ENCODE assay signal across 13 cellular contexts in the genomic region with DNA sequence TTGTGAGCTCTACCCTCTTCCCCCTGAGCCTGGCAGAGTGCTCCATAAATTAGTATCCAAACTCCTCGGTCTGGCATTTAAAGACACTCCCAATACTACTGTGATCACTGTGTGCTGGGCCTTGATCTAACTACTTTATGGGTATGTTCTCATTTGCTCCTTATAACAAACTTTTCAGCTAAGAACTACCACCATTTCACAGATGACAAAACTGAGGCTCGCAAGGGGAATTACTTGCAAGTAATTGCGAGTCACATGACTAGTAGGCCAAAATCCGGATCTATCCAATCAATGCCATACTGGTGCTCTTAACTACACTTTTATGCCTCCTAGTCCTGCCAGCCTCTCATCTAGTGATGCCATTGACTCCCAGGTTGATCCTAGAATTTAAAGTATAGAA. TPM values are rescaled to one million over a fixed set of nuclear protein-coding genes. Genes with fewer than 3 reads are reported as not detected.
DNase-seq lines count a peak whose midpoint lies in the region; ATAC-seq lines count a peak whose summit lies in the region.
"Had no signal": no experiment of that assay in that cellular context is flagged by ENCODE, and none has a peak within 500 bp of the region (broad histone marks: within the 10 kb centered on the region; RNA-seq: fewer than 3 reads in every experiment).

No MANE protein-coding gene starts in this region.

- POLR2A ChIA-PET in naive thymus-derived CD4-positive, alpha-beta T cell (lab: Charles Lee), result no interaction called here

- H3K9me3 Mint-ChIP-seq in activated T-cell treated with anti-CD3 and anti-CD28 coated beads, Interleukin-2, amount 50 U/mL, for 72 hours, result no peaks in the 10 kb centered on the region
- no peaks in the 10 kb centered on the region for H3K9me3 Mint-ChIP-seq in CD4-positive, CD25-positive, alpha-beta regulatory T cell
- H3K9me3 Mint-ChIP-seq in activated T-helper 17 cell treated with anti-CD3 and anti-CD28 coated beads, Interleukin-2, amount 50 U/mL, for 72 hours, result no peaks in the 10 kb centered on the region
- no peaks in the 10 kb centered on the region for H3K9me3 Mint-ChIP-seq in naive thymus-derived CD4-positive, alpha-beta T cell
- no peaks in the 10 kb centered on the region for H3K9me3 Mint-ChIP-seq in immature natural killer cell

- CTCF ChIA-PET in naive thymus-derived CD4-positive, alpha-beta T cell (lab: Charles Lee), result no interaction called here

- DNase-seq in activated T-cell treated with anti-CD3 and anti-CD28 coated beads, Interleukin-2, amount 50 U/mL, for 72 hours, result no peak
- no peak for DNase-seq in activated T-cell treated with anti-CD3 and anti-CD28 coated beads, Interleukin-2, amount 50 U/mL, for 48 hours
- no peak for DNase-seq in CD4-positive, CD25-positive, alpha-beta regulatory T cell
- no peak for DNase-seq in naive thymus-derived CD4-positive, alpha-beta T cell
- DNase-seq in NCI-H2081 treated with DMSO at 0.1 percent for 48 hours (lab: John Stamatoyannopoulos, UW) (no peak), immature natural killer cell (no peak)
- DNase-seq: 8988T, AML-193, DMS79 had no signal

- H3K27ac Mint-ChIP-seq in activated T-cell treated with anti-CD3 and anti-CD28 coated beads, Interleukin-2, amount 50 U/mL, for 72 hours, result peak overlapping the region; percentile 14
- peak overlapping the region in 2 of 3 donors; percentile 1 to 8 for H3K27ac Mint-ChIP-seq in CD4-positive, CD25-positive, alpha-beta regulatory T cell
- peak overlapping the region; percentile 7 for H3K27ac Mint-ChIP-seq in activated T-helper 17 cell treated with anti-CD3 and anti-CD28 coated beads, Interleukin-2, amount 50 U/mL, for 72 hours
- H3K27ac Mint-ChIP-seq in naive thymus-derived CD4-positive, alpha-beta T cell, result peak overlapping the region in 5 of 9 donors; percentile 0 to 73 (median 63)
- peak overlapping the region in 2 of 6 donors; percentile 19 to 56 for H3K27ac Mint-ChIP-seq in immature natural killer cell

- peaks cover 9 to 10% of the 10 kb centered on the region in 2 donors for H3K36me3 Mint-ChIP-seq in activated T-cell treated with anti-CD3 and anti-CD28 coated beads, Interleukin-2, amount 50 U/mL, for 72 hours (ENCODE audit: insufficient read depth in 2 of 2)
- peaks cover 26% of the 10 kb centered on the region for H3K36me3 Mint-ChIP-seq in CD4-positive, CD25-positive, alpha-beta regulatory T cell
- H3K36me3 Mint-ChIP-seq in activated T-helper 17 cell treated with anti-CD3 and anti-CD28 coated beads, Interleukin-2, amount 50 U/mL, for 72 hours (ENCODE audit: low read depth), result peaks cover 50% of the 10 kb centered on the region
- peaks cover 10 to 34% (median 23%) of the 10 kb centered on the region in 5 donors for H3K36me3 Mint-ChIP-seq in naive thymus-derived CD4-positive, alpha-beta T cell
- H3K36me3 Mint-ChIP-seq in immature natural killer cell, result peaks cover 16 to 25% (median 18%) of the 10 kb centered on the region in 3 donors

- H3K9me3 ChIP-seq in CD4-positive, CD25-positive, alpha-beta regulatory T cell (ENCODE audit: control insufficient read depth in 2 of 2, low read length in 2 of 2), result no peaks in the 10 kb centered on the region
- no peaks in the 10 kb centered on the region for H3K9me3 ChIP-seq in naive thymus-derived CD4-positive, alpha-beta T cell (ENCODE audit: control insufficient read depth in 2 of 3, low read length in 3 of 3)
- H3K9me3 ChIP-seq: BLaER1 had no signal

- H3K36me3 ChIP-seq in CD4-positive, CD25-positive, alpha-beta regulatory T cell (ENCODE audit: control insufficient read depth, insufficient read depth, low read length), result peaks cover 21% of the 10 kb centered on the region
- H3K36me3 ChIP-seq in naive thymus-derived CD4-positive, alpha-beta T cell (ENCODE audit: control insufficient read depth in 2 of 3, insufficient read depth in 3 of 3, low read length in 3 of 3), result peaks cover 4 to 44% (median 8%) of the 10 kb centered on the region in 3 experiments

- peaks cover 5% of the 10 kb centered on the region for H3K4me1 Mint-ChIP-seq in activated T-cell treated with anti-CD3 and anti-CD28 coated beads, Interleukin-2, amount 50 U/mL, for 72 hours (ENCODE audit: low read depth)
- peaks cover 16 to 46% (median 22%) of the 10 kb centered on the region in 4 donors for H3K4me1 Mint-ChIP-seq in CD4-positive, CD25-positive, alpha-beta regulatory T cell
- peaks cover 14% of the 10 kb centered on the region for H3K4me1 Mint-ChIP-seq in activated T-helper 17 cell treated with anti-CD3 and anti-CD28 coated beads, Interleukin-2, amount 50 U/mL, for 72 hours
- peaks cover 12 to 42% (median 29%) of the 10 kb centered on the region in 7 donors for H3K4me1 Mint-ChIP-seq in naive thymus-derived CD4-positive, alpha-beta T cell
- peaks cover 20 to 37% of the 10 kb centered on the region in 2 donors for H3K4me1 Mint-ChIP-seq in immature natural killer cell

- H3K4me3 ChIP-seq in CD4-positive, CD25-positive, alpha-beta regulatory T cell (ENCODE audit: low read depth, low read length), result no peak overlapping the region
- H3K4me3 ChIP-seq in naive thymus-derived CD4-positive, alpha-beta T cell (ENCODE audit: low read length), result no peak overlapping the region
- H3K4me3 ChIP-seq: BLaER1, GM23248 had no signal

- H3K27ac ChIP-seq in CD4-positive, CD25-positive, alpha-beta regulatory T cell (ENCODE audit: insufficient read depth, low read length, poor library complexity, severe bottlenecking), result no peak overlapping the region
- H3K27ac ChIP-seq in naive thymus-derived CD4-positive, alpha-beta T cell (ENCODE audit: low read depth, low read length), result no peak overlapping the region
- H3K27ac ChIP-seq: BLaER1, GM23248 had no signal

- peaks cover 11% of the 10 kb centered on the region for H3K4me1 ChIP-seq in CD4-positive, CD25-positive, alpha-beta regulatory T cell (ENCODE audit: control insufficient read depth, insufficient read depth, low read length, poor library complexity, severe bottlenecking)
- H3K4me1 ChIP-seq in naive thymus-derived CD4-positive, alpha-beta T cell (ENCODE audit: control insufficient read depth in 2 of 2, insufficient read depth in 2 of 2, low read length in 2 of 2), result peaks cover 4 to 7% of the 10 kb centered on the region in 2 donors

- no peak for ATAC-seq in activated T-cell treated with anti-CD3 and anti-CD28 coated beads, Interleukin-2, amount 50 U/mL, for 72 hours (replicated peaks in 1 of 2)
- no peak for ATAC-seq in CD4-positive, CD25-positive, alpha-beta regulatory T cell (ENCODE audit: low read depth in 2 of 2)
- ATAC-seq in activated T-helper 17 cell treated with anti-CD3 and anti-CD28 coated beads, Interleukin-2, amount 50 U/mL, for 72 hours (replicated peaks), result no peak
- ATAC-seq in naive thymus-derived CD4-positive, alpha-beta T cell, result no peak
- ATAC-seq: HCT116 had no signal

- no peak overlapping the region for H3K4me3 Mint-ChIP-seq in activated T-cell treated with anti-CD3 and anti-CD28 coated beads, Interleukin-2, amount 50 U/mL, for 72 hours
- no peak overlapping the region for H3K4me3 Mint-ChIP-seq in CD4-positive, CD25-positive, alpha-beta regulatory T cell
- H3K4me3 Mint-ChIP-seq in activated T-helper 17 cell treated with anti-CD3 and anti-CD28 coated beads, Interleukin-2, amount 50 U/mL, for 72 hours, result no peak overlapping the region
- no peak overlapping the region for H3K4me3 Mint-ChIP-seq in naive thymus-derived CD4-positive, alpha-beta T cell
- H3K4me3 Mint-ChIP-seq in immature natural killer cell, result no peak overlapping the region

- intact Hi-C loops in naive thymus-derived CD4-positive, alpha-beta T cell (cut with micrococcal nuclease), result loop anchor here (5.0 kb wide), 2 partner anchors 278 to 283 kb away; a partner anchor contains a TSS

- no peaks in the 10 kb centered on the region for H3K27me3 Mint-ChIP-seq in activated T-cell treated with anti-CD3 and anti-CD28 coated beads, Interleukin-2, amount 50 U/mL, for 72 hours (ENCODE audit: low read depth)
- H3K27me3 Mint-ChIP-seq in CD4-positive, CD25-positive, alpha-beta regulatory T cell, result no peaks in the 10 kb centered on the region
- H3K27me3 Mint-ChIP-seq in activated T-helper 17 cell treated with anti-CD3 and anti-CD28 coated beads, Interleukin-2, amount 50 U/mL, for 72 hours, result no peaks in the 10 kb centered on the region
- H3K27me3 Mint-ChIP-seq in naive thymus-derived CD4-positive, alpha-beta T cell, result no peaks in the 10 kb centered on the region
- peaks cover 0 to 2% (median 0%) of the 10 kb centered on the region in 3 donors for H3K27me3 Mint-ChIP-seq in immature natural killer cell (ENCODE audit: low read depth in 3 of 3)

- H3K27me3 ChIP-seq in CD4-positive, CD25-positive, alpha-beta regulatory T cell (ENCODE audit: control insufficient read depth, insufficient read depth, low read length), result no peaks in the 10 kb centered on the region
- no peaks in the 10 kb centered on the region for H3K27me3 ChIP-seq in naive thymus-derived CD4-positive, alpha-beta T cell (ENCODE audit: control insufficient read depth in 2 of 2, insufficient read depth in 2 of 2, low read length in 2 of 2)
- H3K27me3 ChIP-seq: BLaER1 had no signal

RNA-seq across cellular contexts. Expression of a gene that starts 3.6 kb away (rescaled TPM):
- total RNA-seq in activated T-cell treated with anti-CD3 and anti-CD28 coated beads, Interleukin-2, amount 50 U/mL, for 72 hours, result 10 to 100 TPM; 55.1 to 73.9 TPM
- 54.0 TPM for total RNA-seq in CD4-positive, CD25-positive, alpha-beta regulatory T cell
- 10 to 100 TPM; 27.8 to 33.7 (median 30.7) TPM for polyA plus RNA-seq in CD4-positive, CD25-positive, alpha-beta regulatory T cell
- total RNA-seq in activated T-helper 17 cell treated with anti-CD3 and anti-CD28 coated beads, Interleukin-2, amount 50 U/mL, for 72 hours, result 10 to 100 TPM; 51.4 to 65.9 TPM
- total RNA-seq in naive thymus-derived CD4-positive, alpha-beta T cell, result 10 to 100 TPM; 45.7 to 61.9 (median 57.1) TPM
- polyA plus RNA-seq in naive thymus-derived CD4-positive, alpha-beta T cell, result 10 to 100 TPM; 26.1 to 33.4 TPM
- 10 to 100 TPM; 22.6 to 28.7 (median 25.7) TPM for polyA plus RNA-seq in immature natural killer cell

RNA-seq across cellular contexts. Expression of a gene that starts 30.9 kb away (rescaled TPM):
- 10 to 100 TPM; 69.0 to 87.0 TPM for total RNA-seq in activated T-cell treated with anti-CD3 and anti-CD28 coated beads, Interleukin-2, amount 50 U/mL, for 72 hours
- 26.9 TPM for total RNA-seq in CD4-positive, CD25-positive, alpha-beta regulatory T cell
- polyA plus RNA-seq in CD4-positive, CD25-positive, alpha-beta regulatory T cell, result 10 to 100 TPM; 48.5 to 61.9 (median 54.5) TPM
- 10 to 100 TPM; 33.0 to 44.1 TPM for total RNA-seq in activated T-helper 17 cell treated with anti-CD3 and anti-CD28 coated beads, Interleukin-2, amount 50 U/mL, for 72 hours
- total RNA-seq in naive thymus-derived CD4-positive, alpha-beta T cell, result 10 to 100 TPM; 30.0 to 37.9 (median 35.4) TPM
- 10 to 100 TPM; 56.5 to 59.2 TPM for polyA plus RNA-seq in naive thymus-derived CD4-positive, alpha-beta T cell
- 10 to 100 TPM; 44.5 to 60.5 (median 47.6) TPM for polyA plus RNA-seq in immature natural killer cell

RNA-seq across cellular contexts. Expression of a gene that starts 53.4 kb away (rescaled TPM):
- 10 to 100 TPM; 33.7 to 35.5 TPM for total RNA-seq in activated T-cell treated with anti-CD3 and anti-CD28 coated beads, Interleukin-2, amount 50 U/mL, for 72 hours
- total RNA-seq in CD4-positive, CD25-positive, alpha-beta regulatory T cell, result 31.6 TPM
- 10 to 100 TPM; 16.4 to 20.0 (median 18.5) TPM for polyA plus RNA-seq in CD4-positive, CD25-positive, alpha-beta regulatory T cell
- total RNA-seq in activated T-helper 17 cell treated with anti-CD3 and anti-CD28 coated beads, Interleukin-2, amount 50 U/mL, for 72 hours, result 10 to 100 TPM; 28.5 to 59.9 TPM
- total RNA-seq in naive thymus-derived CD4-positive, alpha-beta T cell, result 10 to 100 TPM; 27.6 to 56.3 (median 28.3) TPM
- polyA plus RNA-seq in naive thymus-derived CD4-positive, alpha-beta T cell, result 10 to 100 TPM; 15.6 to 23.1 TPM
- 10 to 100 TPM; 12.9 to 34.1 (median 15.6) TPM for polyA plus RNA-seq in immature natural killer cell
